ENCODE assay signal across 18 cellular contexts in genomic region chr9:129469188-129469987, GRCh38.
DNase-seq lines count a peak whose midpoint lies in the region; ATAC-seq and TF ChIP-seq lines count a peak whose summit lies in the region.
"Had no signal": no experiment of that assay in that cellular context is flagged by ENCODE, and none has a peak within 500 bp of the region (broad histone marks: within the 10 kb centered on the region; RNA-seq: fewer than 3 reads in every experiment).

No MANE protein-coding gene starts in this region.

- H3K27me3 ChIP-seq in ectodermal cell (ENCODE audit: control insufficient read depth, insufficient read depth, low read length, poor library complexity, severe bottlenecking): no peaks in the 10 kb centered on the region
- H3K27me3 ChIP-seq in neural progenitor cell: no peaks in the 10 kb centered on the region
- no peaks in the 10 kb centered on the region for H3K27me3 ChIP-seq in tibial artery
- H3K27me3 ChIP-seq: left lung, ovary had no signal

- TF ChIP-seq CTCF in CD14-positive monocyte (IDR thresholded peaks at IDR 0.05): no peak
- TF ChIP-seq CTCF in HFFc6 (IDR thresholded peaks at IDR 0.05): no peak
- no peak for TF ChIP-seq CTCF in neural progenitor cell (IDR thresholded peaks at IDR 0.05)
- no peak for TF ChIP-seq CTCF in tibial artery (IDR thresholded peaks at IDR 0.05)

- peak overlapping the region; percentile 64 for H3K4me2 ChIP-seq in neural progenitor cell

- H3K4me3 ChIP-seq in ectodermal cell (ENCODE audit: insufficient read depth, low read depth, low read length) (no peak overlapping the region), neural progenitor cell (no peak overlapping the region), tibial artery (no peak overlapping the region)
- H3K4me3 ChIP-seq: left lung, ovary, PC-9, thoracic aorta had no signal

- H3K27ac ChIP-seq in ectodermal cell (ENCODE audit: insufficient read depth, low read depth, low read length, poor library complexity, severe bottlenecking): peak overlapping the region; percentile 60
- no peak overlapping the region for H3K27ac ChIP-seq in neural progenitor cell
- H3K27ac ChIP-seq in tibial artery: no peak overlapping the region
- H3K27ac ChIP-seq: left lung, thoracic aorta had no signal

- H3K79me2 ChIP-seq in neural progenitor cell (ENCODE audit: low read depth): no peaks in the 10 kb centered on the region

- DNase-seq in CD14-positive monocyte (ENCODE audit: low spot score) (no peak), HFFc6 (no peak), neural progenitor cell (ENCODE audit: low spot score) (peak; percentile 83), tibial artery (no peak), NCI-H2171 (lab: John Stamatoyannopoulos, UW) (no peak)
- DNase-seq: effector CD4-positive, alpha-beta T cell; NCI-H1436; NCI-H2171 treated with DMSO at 0.1 percent for 48 hours; NCI-H82; ovary; PC-9 had no signal

- H4K20me1 ChIP-seq in neural progenitor cell (ENCODE audit: low read depth): no peaks in the 10 kb centered on the region

- H3K4me3 Mint-ChIP-seq in CD14-positive monocyte: peak overlapping the region in 1 of 2 donors; percentile 11
- H3K4me3 Mint-ChIP-seq in HFFc6: no peak overlapping the region
- peak overlapping the region; percentile 48 for H3K4me3 Mint-ChIP-seq in neural progenitor cell
- H3K4me3 Mint-ChIP-seq: activated T-helper 1 cell treated with anti-CD3 and anti-CD28 coated beads, Interleukin-12 subunit alpha, Interleukin-12 subunit beta, Interleukin-2, Interleukin-4 antibody, amounts not matched to agents 30 ng/mL and 10 ng/mL and 1 ng/mL, durations not matched to agents 14 hours and 24 hours and 36 hours; stimulated activated effector memory CD8-positive, alpha-beta T cell treated with anti-CD3 and anti-CD28 coated beads, Interleukin-12 subunit alpha, Interleukin-12 subunit beta, amount 100 ng/mL, for 72 hours had no signal

- H3K36me3 Mint-ChIP-seq in CD14-positive monocyte (no peaks in the 10 kb centered on the region), HFFc6 (ENCODE audit: low read depth) (no peaks in the 10 kb centered on the region), neural progenitor cell (no peaks in the 10 kb centered on the region)

- no peak overlapping the region for H2AFZ ChIP-seq in neural progenitor cell (replicated peaks)
- H2AFZ ChIP-seq: PC-9 had no signal

- H3F3A ChIP-seq in neural progenitor cell (ENCODE audit: low read depth): peaks cover 7% of the 10 kb centered on the region

- intact Hi-C loops in CD14-positive monocyte (cut with micrococcal nuclease) (loop anchor here in 1 of 2 donors (10.0 kb wide), 1 partner anchor 145 kb away; no protein-coding TSS in a partner anchor), tibial artery (cut with DNase I; ENCODE audit: low total_unique reads) (no loop called here)

- H3K4me1 ChIP-seq in ectodermal cell (ENCODE audit: control insufficient read depth, insufficient read depth, low read length): peaks cover 46% of the 10 kb centered on the region
- H3K4me1 ChIP-seq in neural progenitor cell: peaks cover 33% of the 10 kb centered on the region
- peaks cover 0 to 36% (median 31%) of the 10 kb centered on the region in 4 donors for H3K4me1 ChIP-seq in tibial artery

- no peaks in the 10 kb centered on the region for H3K9me3 ChIP-seq in ectodermal cell (ENCODE audit: control insufficient read depth, low read length)
- no peaks in the 10 kb centered on the region for H3K9me3 ChIP-seq in neural progenitor cell (ENCODE audit: low read depth)
- no peaks in the 10 kb centered on the region for H3K9me3 ChIP-seq in tibial artery
- H3K9me3 ChIP-seq: left lung, ovary, thoracic aorta had no signal

- H3K9ac ChIP-seq in neural progenitor cell: no peak overlapping the region

- no peaks in the 10 kb centered on the region for H3K36me3 ChIP-seq in ectodermal cell (ENCODE audit: control insufficient read depth, insufficient read depth, low read length)
- no peaks in the 10 kb centered on the region for H3K36me3 ChIP-seq in neural progenitor cell
- H3K36me3 ChIP-seq in tibial artery: no peaks in the 10 kb centered on the region
- H3K36me3 ChIP-seq: left lung, ovary, thoracic aorta had no signal

- H3K27ac Mint-ChIP-seq in CD14-positive monocyte: peak overlapping the region; percentile 32 to 91 (median 83)
- H3K27ac Mint-ChIP-seq in HFFc6: peak overlapping the region; percentile 68; the same call in 1 of the 2 replicates
- H3K27ac Mint-ChIP-seq in neural progenitor cell: peak overlapping the region; percentile 95
- H3K27ac Mint-ChIP-seq: activated T-helper 1 cell treated with anti-CD3 and anti-CD28 coated beads, Interleukin-12 subunit alpha, Interleukin-12 subunit beta, Interleukin-2, Interleukin-4 antibody, amounts not matched to agents 30 ng/mL and 10 ng/mL and 1 ng/mL, durations not matched to agents 14 hours and 24 hours and 36 hours; stimulated activated effector memory CD8-positive, alpha-beta T cell treated with anti-CD3 and anti-CD28 coated beads, Interleukin-12 subunit alpha, Interleukin-12 subunit beta, amount 100 ng/mL, for 72 hours had no signal

- peaks cover 0 to 4% (median 0%) of the 10 kb centered on the region in 7 donors for H3K9me3 Mint-ChIP-seq in CD14-positive monocyte
- no peaks in the 10 kb centered on the region for H3K9me3 Mint-ChIP-seq in HFFc6
- H3K9me3 Mint-ChIP-seq in neural progenitor cell: peaks cover 7% of the 10 kb centered on the region
- H3K9me3 Mint-ChIP-seq: activated T-helper 1 cell treated with anti-CD3 and anti-CD28 coated beads, Interleukin-12 subunit alpha, Interleukin-12 subunit beta, Interleukin-2, Interleukin-4 antibody, amounts not matched to agents 30 ng/mL and 10 ng/mL and 1 ng/mL, durations not matched to agents 14 hours and 24 hours and 36 hours; stimulated activated effector memory CD8-positive, alpha-beta T cell treated with anti-CD3 and anti-CD28 coated beads, Interleukin-12 subunit alpha, Interleukin-12 subunit beta, amount 100 ng/mL, for 72 hours had no signal

- H3K27me3 Mint-ChIP-seq in CD14-positive monocyte (ENCODE audit: low read depth in 3 of 3) (peaks cover 4 to 5% (median 4%) of the 10 kb centered on the region in 3 donors), HFFc6 (ENCODE audit: insufficient read depth) (no peaks in the 10 kb centered on the region), neural progenitor cell (ENCODE audit: insufficient read depth, low read depth) (peaks cover 26% of the 10 kb centered on the region)

- H3K4me1 Mint-ChIP-seq in CD14-positive monocyte (peaks cover 29% of the 10 kb centered on the region), HFFc6 (ENCODE audit: low read depth) (peaks cover 46% of the 10 kb centered on the region), neural progenitor cell (peaks cover 94% of the 10 kb centered on the region)

- WGBS in ectodermal cell, 2 experiments: 50 to 51% methylated on average over 20 of the region's 20 CpGs

- no peak for ATAC-seq in GM18861 (IDR thresholded peaks at IDR 0.05; ENCODE audit: unreplicated experiment)
- ATAC-seq: sciatic nerve; stimulated activated effector memory CD8-positive, alpha-beta T cell treated with anti-CD3 and anti-CD28 coated beads, Interleukin-12 subunit alpha, Interleukin-12 subunit beta, amount 100 ng/mL, for 72 hours had no signal
